Comparison of ENCODE assay signal across 9 cellular contexts in genomic region chr15:85639752-85640381, GRCh38.
DNase-seq lines count a peak whose midpoint lies in the region; ATAC-seq, FAIRE-seq and TF ChIP-seq lines count a peak whose summit lies in the region.
"Had no signal": no experiment of that assay in that cellular context is flagged by ENCODE, and none has a peak within 500 bp of the region (broad histone marks: within the 10 kb centered on the region; RNA-seq: fewer than 3 reads in every experiment).

No MANE protein-coding gene starts in this region.

- H3K4me1 ChIP-seq in breast epithelium (no peaks in the 10 kb centered on the region), IMR-90 (ENCODE audit: control insufficient read depth, insufficient read depth, low read length) (peaks cover 8% of the 10 kb centered on the region), uterus (peaks cover 0 to 28% of the 10 kb centered on the region in 2 donors), HepG2 (ENCODE audit: insufficient read depth, low read length) (no peaks in the 10 kb centered on the region)

- no peaks in the 10 kb centered on the region for H4K20me1 ChIP-seq in IMR-90 (ENCODE audit: insufficient read depth, low read length)
- H4K20me1 ChIP-seq in HepG2 (ENCODE audit: insufficient read depth, low read length): no peaks in the 10 kb centered on the region

- peaks cover 7 to 41% of the 10 kb centered on the region in 2 experiments; a peak in 2 of 4 replicates for H3K79me1 ChIP-seq in IMR-90 (ENCODE audit: low read depth in 1 of 2, low read length in 2 of 2)

- BruUV-seq in MCF 10A (replicated peaks; lab: Mats Ljungman, UMichigan): no TSS peak
- BruUV-seq in IMR-90 (replicated peaks; lab: Mats Ljungman, UMichigan): no TSS peak
- BruUV-seq in HepG2 (replicated peaks; lab: Mats Ljungman, UMichigan): no TSS peak

- H2AK9ac ChIP-seq in IMR-90 (replicated peaks; ENCODE audit: low read depth, low read length, poor library complexity): no peak overlapping the region

- TF ChIP-seq CTCF in MCF 10A (IDR thresholded peaks at IDR 0.05; ENCODE audit: unreplicated experiment) (no peak), breast epithelium (IDR thresholded peaks at IDR 0.05) (no peak), IMR-90 (conservative IDR thresholded peaks at IDR 0.05; ENCODE audit: low read depth, low read length) (no peak), fibroblast of mammary gland (conservative IDR thresholded peaks at IDR 0.05; ENCODE audit: control insufficient read depth, insufficient read depth, low read depth, low read length) (no peak), uterus (IDR thresholded peaks at IDR 0.05) (no peak), HepG2 (CRISPR knock-in tag; IDR thresholded peaks at IDR 0.05) (no peak)

- H3K4me3 ChIP-seq in breast epithelium (no peak overlapping the region), IMR-90 (ENCODE audit: insufficient read depth, low read depth, low read length) (no peak overlapping the region), fibroblast of mammary gland (ENCODE audit: control insufficient read depth, low read depth, low read length) (no peak overlapping the region), uterus (no peak overlapping the region), HepG2 (replicated peaks in 1 of 3; ENCODE audit: insufficient read depth in 1 of 3, low read depth in 2 of 3, low read length in 3 of 3) (no peak overlapping the region)

- H3K4ac ChIP-seq in IMR-90 (ENCODE audit: low read depth, low read length): 0 out of 2 replicates have a peak overlapping the region, but pooled peaks have one; percentile 2

- no peak overlapping the region for H2BK20ac ChIP-seq in IMR-90 (ENCODE audit: low read depth, low read length)

- H3K23ac ChIP-seq in IMR-90 (ENCODE audit: low read depth, low read length): peak overlapping the region; percentile 45; the same call in 1 of the 2 replicates

- H3K9ac ChIP-seq in IMR-90 (ENCODE audit: low read depth, low read length) (no peak overlapping the region; the same call in 1 of the 2 replicates), HepG2 (ENCODE audit: insufficient read depth, low read depth, low read length) (no peak overlapping the region)

- peak overlapping the region in 1 of 2 experiments; percentile 71; a peak in 2 of 4 replicates for H4K8ac ChIP-seq in IMR-90 (ENCODE audit: low read depth in 2 of 2, low read length in 2 of 2)

- no peak overlapping the region for H3K14ac ChIP-seq in IMR-90 (replicated peaks; ENCODE audit: low read depth, low read length)

- TF ChIP-seq EP300 in HepG2 (IDR thresholded peaks at IDR 0.05; ENCODE audit: low read depth in 2 of 2, low read length in 2 of 2) (no peak), HepG2 (CRISPR knock-in tag; IDR thresholded peaks at IDR 0.05; ENCODE audit: borderline replicate concordance) (no peak)

- TF ChIP-seq RAD21 in IMR-90 (IDR thresholded peaks at IDR 0.05; ENCODE audit: low read length) (no peak), HepG2 (CRISPR knock-in tag; IDR thresholded peaks at IDR 0.05) (no peak)

- WGBS in IMR-90 (ENCODE audit: extremely low coverage in 2 of 2, insufficient read length in 1 of 2), 2 experiments: no CpG with 5 or more reads among the region's 3 CpGs
- 100% methylated on average over 3 of the region's 3 CpGs for WGBS in HepG2 (ENCODE audit: low lambda C conversion rate)

- no peaks in the 10 kb centered on the region for H3K27me3 Mint-ChIP-seq in MCF 10A (ENCODE audit: insufficient read depth, unreplicated experiment)

- H2BK15ac ChIP-seq in IMR-90 (ENCODE audit: low read depth, low read length): no peak overlapping the region

- H3K36me3 ChIP-seq in breast epithelium (no peaks in the 10 kb centered on the region), IMR-90 (ENCODE audit: control insufficient read depth, insufficient read depth, low read length) (peaks cover 3% of the 10 kb centered on the region; the same call in 1 of the 2 replicates), uterus (no peaks in the 10 kb centered on the region), HepG2 (replicated peaks in 1 of 2; ENCODE audit: control insufficient read depth in 1 of 2, insufficient read depth in 2 of 2, low read length in 2 of 2) (peaks cover 3 to 14% of the 10 kb centered on the region in 2 experiments; a peak in 2 of 5 replicates)

- no peak overlapping the region; the same call in 1 of the 2 replicates for H4K5ac ChIP-seq in IMR-90 (ENCODE audit: low read depth, low read length)

- H2AFZ ChIP-seq in IMR-90 (replicated peaks; ENCODE audit: low read length, poor library complexity): no peak overlapping the region
- no peak overlapping the region for H2AFZ ChIP-seq in HepG2 (ENCODE audit: low read length)

- H3K56ac ChIP-seq in IMR-90 (ENCODE audit: extremely low read depth, insufficient read depth, low read length): no peak overlapping the region

- intact Hi-C loops in MCF 10A (cut with micrococcal nuclease) (no loop called here), breast epithelium (cut with DNase I; ENCODE audit: low total_unique reads) (no loop called here), IMR-90 (cut with micrococcal nuclease) (no loop called here), uterus (cut with DNase I; ENCODE audit: low total_unique reads) (no loop called here), HepG2 (cut with micrococcal nuclease; ENCODE audit: unreplicated experiment) (no loop called here)

- H3K27me3 ChIP-seq in breast epithelium (no peaks in the 10 kb centered on the region), IMR-90 (ENCODE audit: control insufficient read depth, insufficient read depth, low read length) (no peaks in the 10 kb centered on the region), uterus (no peaks in the 10 kb centered on the region), HepG2 (ENCODE audit: control insufficient read depth in 1 of 2, insufficient read depth in 2 of 2, low read length in 2 of 2) (no peaks in the 10 kb centered on the region)

- H3K9me1 ChIP-seq in IMR-90 (ENCODE audit: insufficient read depth, low read length): peaks cover 7% of the 10 kb centered on the region; the same call in 1 of the 2 replicates

- DNase-seq in MCF 10A (ENCODE audit: unreplicated experiment) (peak; percentile 38), breast epithelium (ENCODE audit: low spot score in 2 of 2) (no peak), IMR-90 (peak; percentile 72), fibroblast of mammary gland (ENCODE audit: low read depth) (peak; percentile 90), uterus (no peak), hypothalamus (lab: John Stamatoyannopoulos, UW) (no peak), HepG2 (ENCODE audit: low spot score) (no peak), SK-N-DZ (ENCODE audit: low spot score) (no peak)
- DNase-seq: C1 segment of cervical spinal cord had no signal

- no peak overlapping the region for H3K18ac ChIP-seq in IMR-90 (ENCODE audit: low read depth, low read length)

- H3K4me1 Mint-ChIP-seq in MCF 10A (ENCODE audit: insufficient read depth, unreplicated experiment): peaks cover 6% of the 10 kb centered on the region

- no peaks in the 10 kb centered on the region for H3K9me3 Mint-ChIP-seq in MCF 10A (ENCODE audit: unreplicated experiment)

- no peak overlapping the region for H2BK120ac ChIP-seq in IMR-90 (ENCODE audit: low read depth, low read length)

- peak overlapping the region; percentile 23; the same call in 1 of the 2 replicates for H3K4me2 ChIP-seq in IMR-90 (ENCODE audit: low read depth, low read length)
- no peak overlapping the region for H3K4me2 ChIP-seq in HepG2 (ENCODE audit: low read depth, low read length)

- POLR2A ChIA-PET in MCF 10A (lab: Yijun Ruan, JAX) (interaction anchor here (1.3 to 2.2 kb wide), 2 partner anchors 14 to 21 kb away, joined by 6 to 7 read pairs; no protein-coding TSS in a partner anchor), IMR-90 (lab: Charles Lee; ENCODE audit: unreplicated experiment) (no interaction called here), HepG2 (lab: Yijun Ruan, JAX) (no interaction called here)

- H3K4me3 Mint-ChIP-seq in MCF 10A (ENCODE audit: unreplicated experiment): no peak overlapping the region

- H3K27ac ChIP-seq in breast epithelium: peak overlapping the region in 1 of 2 donors; percentile 27
- H3K27ac ChIP-seq in IMR-90 (ENCODE audit: insufficient read depth, low read length): no peak overlapping the region
- peak overlapping the region; percentile 86 to 97 for H3K27ac ChIP-seq in uterus
- H3K27ac ChIP-seq in HepG2 (ENCODE audit: extremely low read length, insufficient read depth, low read length): no peak overlapping the region

- in situ Hi-C loops in IMR-90 (cut with MboI; ENCODE audit: low sequenced_read_pairs) (no loop called here), HepG2 (cut with HindIII; ENCODE audit: extremely low pct_ligation_motif_present, low pct_unique_long_range_greater_than_20kb) (no loop called here)

- no peak for FAIRE-seq in HepG2 (lab: Jason Lieb, UNC)

- CTCF ChIA-PET in MCF 10A (lab: Yijun Ruan, JAX) (interaction anchor here (0.6 to 1.4 kb wide), 4 partner anchors 309 to 1252 kb away, joined by 3 to 5 read pairs (median 3); no protein-coding TSS in a partner anchor), IMR-90 (lab: Yijun Ruan, JAX) (interaction anchor here (0.6 to 1.2 kb wide), 2 partner anchors 14 to 21 kb away, joined by 3 read pairs; no protein-coding TSS in a partner anchor), HepG2 (lab: Yijun Ruan, JAX; ENCODE audit: low intra/inter-chr PET ratio, low total read pairs) (no interaction called here)

- peak overlapping the region; percentile 27 for H3K27ac Mint-ChIP-seq in MCF 10A (ENCODE audit: low read depth, unreplicated experiment)

- H4K91ac ChIP-seq in IMR-90 (ENCODE audit: insufficient read depth, low read depth, low read length): 0 out of 2 replicates have a peak overlapping the region, but pooled peaks have one; percentile 10

- H3K36me3 Mint-ChIP-seq in MCF 10A (ENCODE audit: insufficient read depth, unreplicated experiment): peaks cover 54% of the 10 kb centered on the region

- H2AK5ac ChIP-seq in IMR-90 (ENCODE audit: low read depth, low read length): no peak overlapping the region; the same call in 1 of the 2 replicates

- no peaks in the 10 kb centered on the region for H3K9me3 ChIP-seq in breast epithelium
- H3K9me3 ChIP-seq in IMR-90 (ENCODE audit: control insufficient read depth, insufficient read depth, low read length): no peaks in the 10 kb centered on the region
- no peaks in the 10 kb centered on the region for H3K9me3 ChIP-seq in uterus
- no peaks in the 10 kb centered on the region for H3K9me3 ChIP-seq in HepG2 (ENCODE audit: low read length)

- dilution Hi-C loops in IMR-90 (cut with HindIII; ENCODE audit: low sequenced_read_pairs, unreplicated experiment): no loop called here

- ATAC-seq in IMR-90 (ENCODE audit: low read depth): peak; percentile 79
- ATAC-seq in HepG2: no peak

- TF ChIP-seq POLR2A in breast epithelium (IDR thresholded peaks at IDR 0.05) (no peak), IMR-90 (IDR thresholded peaks at IDR 0.05; ENCODE audit: low read depth, low read length) (no peak), uterus (IDR thresholded peaks at IDR 0.05) (no peak), HepG2 (IDR thresholded peaks at IDR 0.05; ENCODE audit: insufficient read depth in 1 of 2, low read depth in 2 of 2, low read length in 2 of 2) (no peak)

- peak overlapping the region; percentile 61 for H2BK5ac ChIP-seq in IMR-90 (ENCODE audit: low read depth, low read length, poor library complexity, severe bottlenecking)

- H3K79me2 ChIP-seq in HepG2 (ENCODE audit: insufficient read depth, low read length): no peaks in the 10 kb centered on the region

TF ChIP-seq in HepG2, 621 proteins besides CTCF, POLR2A, EP300 and RAD21 (continues in another document):
- no peak for TF ChIP-seq SMARCC2 (IDR thresholded peaks at IDR 0.05)
- no peak for TF ChIP-seq ZNF335 (CRISPR knock-in tag; IDR thresholded peaks at IDR 0.05)
- no peak for TF ChIP-seq ZNF720 (CRISPR knock-in tag; IDR thresholded peaks at IDR 0.05)

Comparison
In these comparisons a context has a peak if more than half of its experiments do, and no peak if none do; other contexts are left out.
1. DNase-seq: peak in MCF 10A (single experiment), IMR-90 (single experiment) and fibroblast of mammary gland (single experiment); none in breast epithelium (0 of 2), uterus (0 of 2), hypothalamus (0 of 51), HepG2 (single experiment) and SK-N-DZ (single experiment).
2. H3K27ac ChIP-seq: peak in uterus (2 of 2); none in IMR-90 (single experiment) and HepG2 (single experiment).